Comparison of ENCODE assay signal across 12 cellular contexts in genomic region chr11:43924112-43924855, GRCh38. TPM values are rescaled to one million over a fixed set of nuclear protein-coding genes. Genes with fewer than 3 reads are reported as not detected.
A peak's percentile ranks its signal among the peaks of the same experiment; 100 is the strongest.
DNase-seq lines count a peak whose midpoint lies in the region; ATAC-seq and TF ChIP-seq lines count a peak whose summit lies in the region.
"Had no signal": no experiment of that assay in that cellular context is flagged by ENCODE, and none has a peak within 500 bp of the region (broad histone marks: within the 10 kb centered on the region; RNA-seq: fewer than 3 reads in every experiment).

No MANE protein-coding gene starts in this region.

- no peak overlapping the region for H2AFZ ChIP-seq in hepatocyte

- no peaks in the 10 kb centered on the region for H3K9me2 ChIP-seq in hepatocyte (replicated peaks; ENCODE audit: insufficient read depth)

- in situ Hi-C loops in gastrocnemius medialis (cut with MboI; ENCODE audit: low sequenced_read_pairs in 4 of 4), result no loop called here

- 87% methylated on average over 27 of the region's 27 CpGs for WGBS in hepatocyte (ENCODE audit: low lambda C conversion rate, missing lambda C conversion rate)

- H3K79me2 ChIP-seq in hepatocyte, result no peaks in the 10 kb centered on the region

- H3K36me3 ChIP-seq in ascending aorta (no peaks in the 10 kb centered on the region), hepatocyte (replicated peaks; ENCODE audit: insufficient read depth, low read depth) (no peaks in the 10 kb centered on the region), gastrocnemius medialis (no peaks in the 10 kb centered on the region)

- peak overlapping the region; percentile 99 for H3K27ac ChIP-seq in ascending aorta
- peak overlapping the region; percentile 86 for H3K27ac ChIP-seq in hepatocyte
- peak overlapping the region; percentile 67 to 93 (median 86) for H3K27ac ChIP-seq in gastrocnemius medialis
- H3K27ac ChIP-seq: BLaER1 had no signal

- TF ChIP-seq CTCF in ascending aorta (IDR thresholded peaks at IDR 0.05), result peak in 1 of 3 experiments; percentile 16
- no peak for TF ChIP-seq CTCF in hepatocyte (IDR thresholded peaks at IDR 0.05; ENCODE audit: poor library complexity)
- TF ChIP-seq CTCF in gastrocnemius medialis (IDR thresholded peaks at IDR 0.05 in 4 of 5, conservative IDR thresholded peaks at IDR 0.05 in 1 of 5), result no peak

- ATAC-seq in gastrocnemius medialis (no peak), HG03571 (IDR thresholded peaks at IDR 0.05; ENCODE audit: unreplicated experiment) (no peak)

- peak; percentile 85 for DNase-seq in ELF-1 (ENCODE audit: low read depth, low spot score)
- peak in 1 of 2 donors; percentile 67 for DNase-seq in ascending aorta (ENCODE audit: low spot score in 2 of 2)
- no peak for DNase-seq in hepatocyte (ENCODE audit: low spot score)
- DNase-seq in gastrocnemius medialis, result no peak
- DNase-seq in GM03348 (ENCODE audit: low spot score), result no peak
- DNase-seq in superior temporal gyrus (ENCODE audit: extremely low spot score), result no peak
- no peak for DNase-seq in stimulated activated naive CD4-positive, alpha-beta T cell treated with Interleukin-2 at 50 U/mL for 16 hours (lab: John Stamatoyannopoulos, UW)
- DNase-seq: activated CD4-positive, alpha-beta T cell treated with anti-CD3 and anti-CD28 coated beads for 4 hours; NCI-H2029; stimulated activated CD4-positive, alpha-beta T cell treated with anti-CD3 and anti-CD28 coated beads, Interleukin-2, amount 100 ng/mL, for 48 hours had no signal

- intact Hi-C loops in ascending aorta (cut with DNase I) (loop anchor here (10.0 kb wide), 1 partner anchor 681 kb away; no protein-coding TSS in a partner anchor), gastrocnemius medialis (cut with DNase I; ENCODE audit: low total_unique reads) (no loop called here)

- H3K9me3 ChIP-seq in ascending aorta, result no peaks in the 10 kb centered on the region
- H3K9me3 ChIP-seq in hepatocyte (ENCODE audit: low read depth), result no peaks in the 10 kb centered on the region
- H3K9me3 ChIP-seq in gastrocnemius medialis, result no peaks in the 10 kb centered on the region
- H3K9me3 ChIP-seq: BLaER1 had no signal

- H3K27me3 ChIP-seq in ascending aorta, result no peaks in the 10 kb centered on the region
- H3K27me3 ChIP-seq in hepatocyte, result no peaks in the 10 kb centered on the region
- no peaks in the 10 kb centered on the region for H3K27me3 ChIP-seq in gastrocnemius medialis
- H3K27me3 ChIP-seq: BLaER1 had no signal

- H4K20me1 ChIP-seq in hepatocyte (ENCODE audit: insufficient read depth, poor library complexity, severe bottlenecking), result no peaks in the 10 kb centered on the region
- H4K20me1 ChIP-seq: BLaER1 had no signal

- peak overlapping the region; percentile 7 for H3K4me2 ChIP-seq in hepatocyte
- H3K4me2 ChIP-seq: BLaER1 had no signal

- H3K4me3 ChIP-seq in ascending aorta (peak overlapping the region in 1 of 2 donors; percentile 21), hepatocyte (no peak overlapping the region), gastrocnemius medialis (no peak overlapping the region)
- H3K4me3 ChIP-seq: BLaER1 had no signal

- TF ChIP-seq POLR2A in gastrocnemius medialis (IDR thresholded peaks at IDR 0.05), result no peak

- peaks cover 32 to 68% of the 10 kb centered on the region in 2 donors for H3K4me1 ChIP-seq in ascending aorta
- H3K4me1 ChIP-seq in hepatocyte (ENCODE audit: insufficient read depth), result peaks cover 21% of the 10 kb centered on the region
- peaks cover 22 to 25% of the 10 kb centered on the region in 2 donors for H3K4me1 ChIP-seq in gastrocnemius medialis

RNA-seq across cellular contexts. Expression of gene C11orf96, which starts 18.2 kb away (rescaled TPM):
- 2,116 TPM for total RNA-seq in ascending aorta
- 23.2 and 30.7 TPM in 2 replicates for total RNA-seq in hepatocyte
- 9.3 and 13.3 TPM in 2 replicates for polyA plus RNA-seq in hepatocyte
- 100 to 1,000 TPM in 1 of 4 donors, 10 to 100 TPM in 3; 22.4 to 220 (median 78.4) TPM for total RNA-seq in gastrocnemius medialis

RNA-seq across cellular contexts. Expression of gene ALKBH3, which starts 43.7 kb away (rescaled TPM):
- 19.1 TPM for total RNA-seq in ascending aorta
- 22.0 and 27.2 TPM in 2 replicates for total RNA-seq in hepatocyte
- polyA plus RNA-seq in hepatocyte, result 18.2 and 23.8 TPM in 2 replicates
- 10 to 100 TPM; 27.5 to 44.1 (median 42.0) TPM for total RNA-seq in gastrocnemius medialis
